Comparison of ENCODE assay signal across 16 cellular contexts in the genomic region with DNA sequence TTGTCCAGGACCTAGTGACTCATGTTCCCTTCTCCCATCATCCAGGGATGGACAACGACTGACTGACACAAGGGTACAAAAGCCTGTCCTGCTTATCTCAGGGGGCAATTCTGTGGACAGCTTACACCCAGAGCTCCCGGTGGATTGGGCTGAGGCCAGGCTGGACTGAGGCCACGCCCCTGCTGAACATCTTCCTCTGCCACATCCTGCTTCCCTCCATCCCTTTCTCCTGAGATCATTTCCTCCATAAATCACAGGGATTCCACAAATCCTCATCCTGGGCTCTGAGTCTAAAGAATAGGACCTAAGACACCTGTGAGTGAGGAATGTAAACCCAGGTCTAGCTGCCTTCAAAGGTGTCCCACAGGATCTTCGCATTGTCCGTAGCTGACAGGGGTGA. TPM values are rescaled to one million over a fixed set of nuclear protein-coding genes. Genes with fewer than 3 reads are reported as not detected.
DNase-seq lines count a peak whose midpoint lies in the region; ATAC-seq, FAIRE-seq and TF ChIP-seq lines count a peak whose summit lies in the region.
"Had no signal": no experiment of that assay in that cellular context is flagged by ENCODE, and none has a peak within 500 bp of the region (broad histone marks: within the 10 kb centered on the region; RNA-seq: fewer than 3 reads in every experiment).

No MANE protein-coding gene starts in this region.

- H3K4me3 ChIP-seq in fibroblast of villous mesenchyme (ENCODE audit: low read depth, low read length) = no peak overlapping the region

- TF ChIP-seq CTCF in fibroblast of villous mesenchyme (IDR thresholded peaks at IDR 0.05; ENCODE audit: insufficient read depth, low read depth, low read length) = no peak

- peak; percentile 73 for DNase-seq in 8988T
- peak; percentile 83 for DNase-seq in HCEC 1CT
- peak; percentile 71 to 89 for DNase-seq in SW 1271 (lab: John Stamatoyannopoulos, UW)
- peak; percentile 72 for DNase-seq in fibroblast of villous mesenchyme (ENCODE audit: low read depth)
- DNase-seq in GM12891 (ENCODE audit: insufficient read length, low spot score) = no peak
- DNase-seq in HPDE6-E6E7 (ENCODE audit: extremely low spot score) = no peak
- no peak for DNase-seq in NOMO-1 (lab: John Stamatoyannopoulos, UW; ENCODE audit: unreplicated experiment in 2 of 2)
- DNase-seq: activated CD4-positive, alpha-beta T cell treated with anti-CD3 and anti-CD28 coated beads, Interleukin-2, amount 10 ng/mL, durations not matched to agents 24 days and 14 days; activated T-cell treated with anti-CD3 and anti-CD28 coated beads, Interleukin-2, amount 50 U/mL, for 72 hours; cortex of kidney; Kasumi-1; NCI-H1694; Right ventricle myocardium superior; T-helper 9 cell had no signal

- no peaks in the 10 kb centered on the region for H3K9me3 Mint-ChIP-seq in activated T-helper 17 cell treated with anti-CD3 and anti-CD28 coated beads, Interleukin-2, amount 50 U/mL, for 72 hours

- no peak overlapping the region for H3K4me3 Mint-ChIP-seq in activated T-helper 17 cell treated with anti-CD3 and anti-CD28 coated beads, Interleukin-2, amount 50 U/mL, for 72 hours
- H3K4me3 Mint-ChIP-seq: activated CD4-positive, alpha-beta T cell treated with anti-CD3 and anti-CD28 coated beads, Interleukin-2, amount 10 ng/mL, durations not matched to agents 24 days and 14 days; activated T-cell treated with anti-CD3 and anti-CD28 coated beads, Interleukin-2, amount 50 U/mL, for 72 hours had no signal

- H3K27me3 Mint-ChIP-seq in activated T-helper 17 cell treated with anti-CD3 and anti-CD28 coated beads, Interleukin-2, amount 50 U/mL, for 72 hours = no peaks in the 10 kb centered on the region

- no peaks in the 10 kb centered on the region for H3K36me3 Mint-ChIP-seq in activated T-helper 17 cell treated with anti-CD3 and anti-CD28 coated beads, Interleukin-2, amount 50 U/mL, for 72 hours (ENCODE audit: low read depth)

- no peak overlapping the region for H3K27ac Mint-ChIP-seq in activated T-helper 17 cell treated with anti-CD3 and anti-CD28 coated beads, Interleukin-2, amount 50 U/mL, for 72 hours
- H3K27ac Mint-ChIP-seq: activated CD4-positive, alpha-beta T cell treated with anti-CD3 and anti-CD28 coated beads, Interleukin-2, amount 10 ng/mL, durations not matched to agents 24 days and 14 days; activated T-cell treated with anti-CD3 and anti-CD28 coated beads, Interleukin-2, amount 50 U/mL, for 72 hours had no signal

- ATAC-seq in activated T-helper 17 cell treated with anti-CD3 and anti-CD28 coated beads, Interleukin-2, amount 50 U/mL, for 72 hours (replicated peaks) = no peak
- ATAC-seq: activated T-cell treated with anti-CD3 and anti-CD28 coated beads, Interleukin-2, amount 50 U/mL, for 72 hours; HCT116 had no signal

- TF ChIP-seq POLR2A in GM12891 (IDR thresholded peaks at IDR 0.05; ENCODE audit: low read depth, low read length) = no peak

- no peaks in the 10 kb centered on the region for H3K4me1 Mint-ChIP-seq in activated T-helper 17 cell treated with anti-CD3 and anti-CD28 coated beads, Interleukin-2, amount 50 U/mL, for 72 hours

- no peak for FAIRE-seq in GM12891 (lab: Jason Lieb, UNC)

TF ChIP-seq in GM12891, 5 proteins besides CTCF, POLR2A, EP300 and RAD21:
- TF ChIP-seq PAX5 (IDR thresholded peaks at IDR 0.05; ENCODE audit: insufficient read depth, low read length, severe bottlenecking) (no peak), POLR2AphosphoS5 (IDR thresholded peaks at IDR 0.05; ENCODE audit: low read depth, low read length) (no peak), TAF1 (IDR thresholded peaks at IDR 0.05; ENCODE audit: low read depth, low read length) (no peak), POU2F2 (IDR thresholded peaks at IDR 0.05; ENCODE audit: low read depth, low read length) (no peak), SPI1 (IDR thresholded peaks at IDR 0.05; ENCODE audit: low read depth, low read length) (no peak)

RNA-seq across cellular contexts. Expression of a gene that starts 30.4 kb away (rescaled TPM):
- 15.5 TPM in 2 replicates for total RNA-seq in fibroblast of villous mesenchyme
- total RNA-seq in activated T-helper 17 cell treated with anti-CD3 and anti-CD28 coated beads, Interleukin-2, amount 50 U/mL, for 72 hours = 10 to 100 TPM; 20.1 to 47.9 TPM
- 3.4 TPM for polyA plus RNA-seq in GM12891 (2012; ENCODE audit: low read depth, missing spikeins)

Comparison
In these comparisons a context has a peak if more than half of its experiments do, and no peak if none do; other contexts are left out.
1. DNase-seq: peak in 8988T (single experiment), HCEC 1CT (single experiment), SW 1271 (2 of 2) and fibroblast of villous mesenchyme (single experiment); none in GM12891 (single experiment), HPDE6-E6E7 (single experiment) and NOMO-1 (0 of 2).